ENCODE assay signal across 1 cellular context in genomic region chr3:127672429-127673190, GRCh38.
TF ChIP-seq lines count a peak whose summit lies in the region.

ABTB1 (plus strand) TSS chr3:127672952; CDS start chr3:127673026, 74 bp downstream.

TF ChIP-seq in K562, 482 proteins besides CTCF, POLR2A, EP300 and RAD21 (continued from another document):
- TF ChIP-seq PREB (CRISPR knock-in tag; IDR thresholded peaks at IDR 0.05), result no peak
- TF ChIP-seq RBM14 (IDR thresholded peaks at IDR 0.05; ENCODE audit: borderline replicate concordance, insufficient read depth, low read depth, low read length), result no peak
- TF ChIP-seq HDGF (IDR thresholded peaks at IDR 0.05), result no peak
- TF ChIP-seq ZFX (CRISPR knock-in tag; IDR thresholded peaks at IDR 0.05), result peak; percentile 95
- no peak for TF ChIP-seq C11orf30 (IDR thresholded peaks at IDR 0.05; ENCODE audit: low read depth)
- TF ChIP-seq ZBTB9 (CRISPR knock-in tag; IDR thresholded peaks at IDR 0.05), result no peak
- 0 out of 2 replicates have a peak, but pooled peaks have one; percentile 6 for TF ChIP-seq JUND (IDR thresholded peaks at IDR 0.05; ENCODE audit: borderline replicate concordance, low read depth, low read length)
- no peak for TF ChIP-seq JUND (tag; IDR thresholded peaks at IDR 0.05; ENCODE audit: borderline replicate concordance, low read depth, low read length)
- no peak for TF ChIP-seq WHSC1 (IDR thresholded peaks at IDR 0.05; ENCODE audit: low read length)
- no peak for TF ChIP-seq RNF219 (CRISPR knock-in tag; IDR thresholded peaks at IDR 0.05)
- peak; percentile 98 for TF ChIP-seq VEZF1 (CRISPR knock-in tag; IDR thresholded peaks at IDR 0.05)
- TF ChIP-seq FOXP4 (CRISPR knock-in tag; IDR thresholded peaks at IDR 0.05; ENCODE audit: borderline replicate concordance), result no peak
- TF ChIP-seq RBFOX2 (IDR thresholded peaks at IDR 0.05; ENCODE audit: low read depth, low read length), result peak; percentile 83
- TF ChIP-seq MCM7 (IDR thresholded peaks at IDR 0.05), result no peak
- TF ChIP-seq BRD9 (IDR thresholded peaks at IDR 0.05; ENCODE audit: low read depth, partially characterized antibody), result no peak
- TF ChIP-seq ZNF41 (CRISPR knock-in tag; conservative IDR thresholded peaks at IDR 0.05), result no peak
- TF ChIP-seq EZH2 (IDR thresholded peaks at IDR 0.05; ENCODE audit: borderline replicate concordance, low read depth, low read length), result no peak
- no peak for TF ChIP-seq CBX5 (IDR thresholded peaks at IDR 0.05; ENCODE audit: borderline replicate concordance, low read depth)
- TF ChIP-seq SMAD1 (IDR thresholded peaks at IDR 0.05; ENCODE audit: low read depth, low read length, partially characterized antibody), result no peak
- peak; percentile 87 for TF ChIP-seq POLR2AphosphoS5 (IDR thresholded peaks at IDR 0.05; ENCODE audit: control insufficient read depth, insufficient read depth, low read depth, low read length)
- no peak for TF ChIP-seq ZNF79 (CRISPR knock-in tag; IDR thresholded peaks at IDR 0.05; ENCODE audit: low read depth)
- TF ChIP-seq IRF2 (CRISPR knock-in tag; IDR thresholded peaks at IDR 0.05), result no peak
- no peak for TF ChIP-seq BRF2 (IDR thresholded peaks at IDR 0.05; ENCODE audit: borderline replicate concordance, insufficient read depth, insufficient read length)
- TF ChIP-seq ARID4B (CRISPR knock-in tag; IDR thresholded peaks at IDR 0.05), result no peak
